In the genomic region with DNA sequence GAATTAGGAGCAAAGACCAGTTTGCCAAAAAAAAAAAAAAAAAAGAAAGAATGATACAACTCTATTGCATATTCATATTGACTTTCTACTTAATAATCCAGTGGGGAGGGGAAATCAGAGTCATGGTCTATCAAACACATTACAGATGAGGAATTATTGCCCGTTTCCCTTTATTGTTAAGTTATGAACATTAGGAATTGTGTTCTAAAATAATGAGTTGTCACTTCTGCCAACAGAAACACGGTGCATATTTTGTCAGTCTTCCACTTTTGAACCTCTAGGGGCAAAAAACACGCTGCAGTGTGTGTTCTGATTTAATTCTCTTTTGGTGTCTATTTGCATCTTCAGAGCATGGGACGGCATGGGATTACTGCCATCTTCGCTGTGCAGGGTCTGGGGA, we compare ENCODE assay signal across 18 cellular contexts.
DNase-seq lines count a peak whose midpoint lies in the region; ATAC-seq, FAIRE-seq and TF ChIP-seq lines count a peak whose summit lies in the region.
"Had no signal": no experiment of that assay in that cellular context is flagged by ENCODE, and none has a peak within 500 bp of the region (broad histone marks: within the 10 kb centered on the region; RNA-seq: fewer than 3 reads in every experiment).

No MANE protein-coding gene starts in this region.

- H3K36me3 ChIP-seq in Panc1 (ENCODE audit: control insufficient read depth, insufficient read depth, low read length) (no peaks in the 10 kb centered on the region), H1 (ENCODE audit: control insufficient read depth in 2 of 4, insufficient read depth in 4 of 4, low read length in 3 of 4) (no peaks in the 10 kb centered on the region)
- H3K36me3 ChIP-seq: BLaER1 had no signal

- H2BK12ac ChIP-seq in H1 (ENCODE audit: low read depth, low read length), result no peak overlapping the region

- no peak overlapping the region for H3K23ac ChIP-seq in H1 (ENCODE audit: insufficient read length)

- no peak for TF ChIP-seq POLR2A in H1 (IDR thresholded peaks at IDR 0.05; ENCODE audit: control extremely low read depth in 1 of 2, low read depth in 2 of 2, low read length in 2 of 2)

- H4K8ac ChIP-seq in H1 (ENCODE audit: extremely low read depth, insufficient read depth, low read length), result no peak overlapping the region

- no peaks in the 10 kb centered on the region for H3K9me3 ChIP-seq in Panc1 (ENCODE audit: control insufficient read depth, insufficient read depth, low read depth, low read length)
- H3K9me3 ChIP-seq in H1 (ENCODE audit: insufficient read depth in 2 of 2, low read depth in 1 of 2, low read length in 1 of 2), result no peaks in the 10 kb centered on the region
- H3K9me3 ChIP-seq: BLaER1 had no signal

- H2BK120ac ChIP-seq in H1 (replicated peaks; ENCODE audit: low read depth, low read length), result no peak overlapping the region

- in situ Hi-C loops in Panc1 (cut with HindIII; ENCODE audit: low pct_unique_long_range_greater_than_20kb, low sequenced_read_pairs), result no loop called here

- no peak overlapping the region for H2AFZ ChIP-seq in H1 (ENCODE audit: low read length)

- H3K14ac ChIP-seq in H1 (ENCODE audit: insufficient read length), result no peak overlapping the region

- no peaks in the 10 kb centered on the region for H3K79me2 ChIP-seq in H1 (ENCODE audit: control insufficient read depth in 1 of 2, insufficient read depth in 2 of 2, low read length in 2 of 2)

- H4K91ac ChIP-seq in H1 (replicated peaks; ENCODE audit: insufficient read length, low read length), result no peak overlapping the region

- H3K4me2 ChIP-seq in H1 (ENCODE audit: insufficient read depth in 1 of 2, low read depth in 2 of 2, low read length in 2 of 2), result no peak overlapping the region
- H3K4me2 ChIP-seq: BLaER1 had no signal

- no peak overlapping the region for H2BK20ac ChIP-seq in H1 (ENCODE audit: low read length)

- no peak overlapping the region for H3K56ac ChIP-seq in H1 (replicated peaks; ENCODE audit: insufficient read length, low read depth, low read length)

- H4K20me1 ChIP-seq in H1 (replicated peaks in 1 of 2; ENCODE audit: control insufficient read depth in 1 of 2, insufficient read depth in 2 of 2, low read length in 2 of 2), result no peaks in the 10 kb centered on the region
- H4K20me1 ChIP-seq: BLaER1 had no signal

- no peak overlapping the region for H3K4ac ChIP-seq in H1 (replicated peaks; ENCODE audit: insufficient read length, low read depth, low read length)

- no peaks in the 10 kb centered on the region for H3K79me1 ChIP-seq in H1 (ENCODE audit: low read depth, low read length)

- DNase-seq in Panc1 (ENCODE audit: low read depth, low spot score) (no peak), H1 (ENCODE audit: low read depth in 1 of 2, low spot score in 2 of 2) (no peak), AG08395 (ENCODE audit: low spot score) (no peak), GM10248 (ENCODE audit: extremely low spot score) (no peak), ureter (ENCODE audit: low spot score) (no peak)
- DNase-seq: ACHN; CD4-positive, alpha-beta memory T cell; DMS153; DMS79; GDM1; H7; IMR-90 had no signal

- no peak overlapping the region for H3K18ac ChIP-seq in H1 (ENCODE audit: extremely low read depth, low read length)

- H2BK15ac ChIP-seq in H1 (ENCODE audit: low read length), result no peak overlapping the region

- BruUV-seq in Panc1 (replicated peaks; lab: Mats Ljungman, UMichigan), result no TSS peak

- no peak overlapping the region for H3K4me3 ChIP-seq in Panc1 (ENCODE audit: low read depth in 2 of 2, low read length in 2 of 2)
- no peak overlapping the region for H3K4me3 ChIP-seq in H1 (ENCODE audit: extremely low read depth in 1 of 4, insufficient read depth in 2 of 4, low read depth in 3 of 4, low read length in 4 of 4)
- H3K4me3 ChIP-seq: BLaER1, K562 had no signal

- TF ChIP-seq EP300 in H1 (IDR thresholded peaks at IDR 0.05; ENCODE audit: borderline replicate concordance in 1 of 2, low read depth in 2 of 2, low read length in 2 of 2), result no peak

- intact Hi-C loops in Panc1 (cut with micrococcal nuclease; ENCODE audit: unreplicated experiment), result no loop called here

- H2AK5ac ChIP-seq in H1 (ENCODE audit: low read depth, low read length), result no peak overlapping the region

- no peak for TF ChIP-seq RAD21 in H1 (IDR thresholded peaks at IDR 0.05 in 1 of 2, conservative IDR thresholded peaks at IDR 0.05 in 1 of 2; ENCODE audit: low read depth in 2 of 2, low read length in 2 of 2)

- H3K9ac ChIP-seq in H1 (replicated peaks in 1 of 4; ENCODE audit: extremely low read depth in 1 of 4, low read depth in 3 of 4, low read length in 3 of 4), result no peak overlapping the region
- H3K9ac ChIP-seq: BLaER1 had no signal

- H3K4me1 ChIP-seq in Panc1 (ENCODE audit: control insufficient read depth, insufficient read depth, low read length), result no peaks in the 10 kb centered on the region
- H3K4me1 ChIP-seq in H1 (replicated peaks in 1 of 4; ENCODE audit: control insufficient read depth in 3 of 4, insufficient read depth in 4 of 4, low read length in 3 of 4), result no peaks in the 10 kb centered on the region
- H3K4me1 ChIP-seq: BLaER1 had no signal

- no peak overlapping the region for H4K5ac ChIP-seq in H1 (ENCODE audit: insufficient read length, low read depth, low read length)

- CTCF ChIA-PET in Panc1 (lab: Charles Lee) (no interaction called here), H1 (lab: Charles Lee; ENCODE audit: partially characterized antibody) (no interaction called here), GM10248 (lab: Yijun Ruan, JAX) (no interaction called here)

- H2BK5ac ChIP-seq in H1 (ENCODE audit: low read depth, low read length), result no peak overlapping the region

- TF ChIP-seq CTCF in Panc1 (IDR thresholded peaks at IDR 0.05) (peak; percentile 10; the same call in 1 of the 2 replicates), H1 (IDR thresholded peaks at IDR 0.05; ENCODE audit: control extremely low read depth in 1 of 3, insufficient read depth in 1 of 3, low read depth in 1 of 3, low read length in 3 of 3) (no peak), GM10248 (IDR thresholded peaks at IDR 0.05; ENCODE audit: control extremely low read depth, extremely low read depth, low read depth, missing control alignments) (no peak)

- no peak for ATAC-seq in Panc1
- ATAC-seq in GM21825 (IDR thresholded peaks at IDR 0.05; ENCODE audit: unreplicated experiment), result no peak
- ATAC-seq: K562 had no signal

- FAIRE-seq in H1 (lab: Jason Lieb, UNC) (peak; percentile 48), islet of Langerhans (lab: Jason Lieb, UNC) (peak; percentile 36)
- FAIRE-seq: A204.1, HTR-8/SVneo, K562 had no signal

- 93% methylated on average over 5 of the region's 5 CpGs; no CpG with 5 or more reads in 1 of the 2 experiments for WGBS in H1 (ENCODE audit: extremely low coverage in 1 of 2, insufficient coverage in 1 of 2, insufficient read length in 1 of 2, insufficient replicate concordance in 2 of 2, low coverage in 1 of 2, low lambda C conversion rate in 2 of 2, missing lambda C conversion rate in 1 of 2), 2 experiments

- POLR2A ChIA-PET in Panc1 (lab: Charles Lee), result no interaction called here
- POLR2A ChIA-PET in H1 (lab: Charles Lee; ENCODE audit: partially characterized antibody), result no interaction called here
- POLR2A ChIA-PET in GM10248 (lab: Yijun Ruan, JAX), result no interaction called here

- H3K27ac ChIP-seq in Panc1 (ENCODE audit: low read length) (no peak overlapping the region), H1 (ENCODE audit: low read depth, low read length) (no peak overlapping the region)
- H3K27ac ChIP-seq: BLaER1 had no signal

- H3K23me2 ChIP-seq in H1 (ENCODE audit: low read depth, low read length), result no peaks in the 10 kb centered on the region

- H3K27me3 ChIP-seq in Panc1 (ENCODE audit: control insufficient read depth, insufficient read depth, low read length), result peaks cover 3% of the 10 kb centered on the region; the same call in 1 of the 2 replicates
- H3K27me3 ChIP-seq in H1 (replicated peaks in 1 of 4; ENCODE audit: control insufficient read depth in 3 of 4, extremely low read depth in 1 of 4, insufficient read depth in 3 of 4, low read length in 3 of 4), result no peaks in the 10 kb centered on the region
- H3K27me3 ChIP-seq: BLaER1 had no signal

TF ChIP-seq in H1, 55 proteins besides CTCF, POLR2A, EP300 and RAD21:
- TF ChIP-seq TBP (IDR thresholded peaks at IDR 0.05; ENCODE audit: low read depth, low read length) (no peak), YY1 (IDR thresholded peaks at IDR 0.05; ENCODE audit: low read depth, low read length) (no peak), SIRT6 (IDR thresholded peaks at IDR 0.05; ENCODE audit: low read length) (no peak), KDM5A (IDR thresholded peaks at IDR 0.05; ENCODE audit: low read length) (no peak), ASH2L (IDR thresholded peaks at IDR 0.05; ENCODE audit: low read length) (no peak), POLR2AphosphoS5 (IDR thresholded peaks at IDR 0.05; ENCODE audit: low read depth, low read length) (no peak), CHD2 (IDR thresholded peaks at IDR 0.05; ENCODE audit: low read length) (no peak), SAP30 (IDR thresholded peaks at IDR 0.05; ENCODE audit: insufficient read depth, insufficient replicate concordance, low read length) (no peak), ATF3 (IDR thresholded peaks at IDR 0.05; ENCODE audit: insufficient read depth, low read depth, low read length) (no peak), CTBP2 (IDR thresholded peaks at IDR 0.05; ENCODE audit: borderline replicate concordance, insufficient read depth, insufficient read length, low read length) (no peak), BRCA1 (IDR thresholded peaks at IDR 0.05; ENCODE audit: low read depth, low read length) (no peak), CBX8 (IDR thresholded peaks at IDR 0.05; ENCODE audit: borderline replicate concordance, low read depth, low read length) (no peak), RNF2 (IDR thresholded peaks at IDR 0.05; ENCODE audit: borderline replicate concordance, low read depth, low read length, missing control alignments, poor library complexity, severe bottlenecking) (no peak), EGR1 (IDR thresholded peaks at IDR 0.05; ENCODE audit: borderline replicate concordance, low read depth, low read length) (no peak)
